13 cellular contexts compared by ENCODE assay signal in genomic region chr14:89240414-89240813, GRCh38.
A peak's percentile ranks its signal among the peaks of the same experiment; 100 is the strongest.
DNase-seq lines count a peak whose midpoint lies in the region; ATAC-seq and TF ChIP-seq lines count a peak whose summit lies in the region.
"Had no signal": no experiment of that assay in that cellular context is flagged by ENCODE, and none has a peak within 500 bp of the region (broad histone marks: within the 10 kb centered on the region; RNA-seq: fewer than 3 reads in every experiment).

No MANE protein-coding gene starts in this region.

- in situ Hi-C loops in astrocyte of the spinal cord (cut with HindIII; ENCODE audit: low sequenced_read_pairs): no loop called here

- H3K4me3 Mint-ChIP-seq in naive thymus-derived CD8-positive, alpha-beta T cell: peak overlapping the region in 1 of 10 donors; percentile 6
- H3K4me3 Mint-ChIP-seq: neural crest cell had no signal

- no peaks in the 10 kb centered on the region for H3K27me3 Mint-ChIP-seq in naive thymus-derived CD8-positive, alpha-beta T cell

- H3K36me3 Mint-ChIP-seq in naive thymus-derived CD8-positive, alpha-beta T cell: peaks cover 0 to 15% (median 9%) of the 10 kb centered on the region in 3 donors

- H3K4me1 Mint-ChIP-seq in naive thymus-derived CD8-positive, alpha-beta T cell: peaks cover 44 to 83% (median 73%) of the 10 kb centered on the region in 4 donors

- DNase-seq in DMS53 treated with DMSO at 0.1 percent for 48 hours (lab: John Stamatoyannopoulos, UW; ENCODE audit: unreplicated experiment) (peak; percentile 13), astrocyte of the spinal cord (ENCODE audit: low read depth, low spot score) (peak; percentile 45), hypothalamus (lab: John Stamatoyannopoulos, UW) (no peak), NCI-H1105 treated with DMSO at 0.1 percent for 48 hours (lab: John Stamatoyannopoulos, UW) (no peak), NCI-H82 (lab: John Stamatoyannopoulos, UW) (no peak)
- DNase-seq in Jurkat, Clone E6-1 (ENCODE audit: low read depth, low spot score): peak; percentile 28
- peak in 2 of 10 donors; percentile 2 to 7 for DNase-seq in naive thymus-derived CD8-positive, alpha-beta T cell
- DNase-seq: left cardiac atrium, Peyer's patch, T1000 had no signal

- no peak overlapping the region for H3K4me3 ChIP-seq in Jurkat, Clone E6-1 (ENCODE audit: low read length)
- H3K4me3 ChIP-seq in astrocyte of the spinal cord (ENCODE audit: low read depth, low read length): no peak overlapping the region
- H3K4me3 ChIP-seq: Peyer's patch, skin epidermis, suprapubic skin had no signal

- POLR2A ChIA-PET in naive thymus-derived CD8-positive, alpha-beta T cell (lab: Charles Lee): no interaction called here

- peak overlapping the region in 2 of 10 donors; percentile 15 to 60 for H3K27ac Mint-ChIP-seq in naive thymus-derived CD8-positive, alpha-beta T cell

- peak; percentile 42 to 54 for ATAC-seq in naive thymus-derived CD8-positive, alpha-beta T cell
- ATAC-seq: left cardiac atrium had no signal

- peaks cover 0 to 4% (median 0%) of the 10 kb centered on the region in 9 donors for H3K9me3 Mint-ChIP-seq in naive thymus-derived CD8-positive, alpha-beta T cell
- H3K9me3 Mint-ChIP-seq: neural crest cell had no signal

- no peak for TF ChIP-seq CTCF in astrocyte of the spinal cord (IDR thresholded peaks at IDR 0.05; ENCODE audit: low read depth, low read length)

Comparison
In these comparisons a context has a peak if more than half of its experiments do, and no peak if none do; other contexts are left out.
1. DNase-seq: peak in DMS53 treated with DMSO at 0.1 percent for 48 hours (single experiment), Jurkat, Clone E6-1 (single experiment) and astrocyte of the spinal cord (single experiment); none in hypothalamus (0 of 51), NCI-H1105 treated with DMSO at 0.1 percent for 48 hours (single experiment) and NCI-H82 (single experiment).